In genomic region chr5:180557201-180557809, GRCh38 we compare ENCODE assay signal across 27 cellular contexts. TPM values are rescaled to one million over a fixed set of nuclear protein-coding genes. Genes with fewer than 3 reads are reported as not detected.
DNase-seq lines count a peak whose midpoint lies in the region; ATAC-seq and TF ChIP-seq lines count a peak whose summit lies in the region.
"Had no signal": no experiment of that assay in that cellular context is flagged by ENCODE, and none has a peak within 500 bp of the region (broad histone marks: within the 10 kb centered on the region; RNA-seq: fewer than 3 reads in every experiment).

No MANE protein-coding gene starts in this region.

- POLR2A ChIA-PET in BJ (lab: Charles Lee): no interaction called here

- CTCF ChIA-PET in BJ (lab: Yijun Ruan, JAX): interaction anchor here (1.1 kb wide), 1 partner anchor 16 kb away, joined by 4 read pairs; no protein-coding TSS in a partner anchor

- no peaks in the 10 kb centered on the region for H3K27me3 Mint-ChIP-seq in activated T-helper 17 cell treated with anti-CD3 and anti-CD28 coated beads, Interleukin-2, amount 50 U/mL, for 72 hours
- H3K27me3 Mint-ChIP-seq in mesothelial cell of epicardium (ENCODE audit: low read depth): no peaks in the 10 kb centered on the region
- no peaks in the 10 kb centered on the region for H3K27me3 Mint-ChIP-seq in chondrocyte (ENCODE audit: low read depth)
- H3K27me3 Mint-ChIP-seq: activated CD4-positive, alpha-beta memory T cell treated with anti-CD3 and anti-CD28 coated beads, Interleukin-2, amount 10 ng/mL, durations not matched to agents 7 days and 5 days; CD4-positive, CD25-positive, alpha-beta regulatory T cell; natural killer cell treated with Interleukin-12 subunit alpha and Interleukin-12 subunit beta and Interleukin-15 and Interleukin-18, amount 100 ng/mL, for 72 hours had no signal

- peaks cover 95% of the 10 kb centered on the region for H3K36me3 Mint-ChIP-seq in activated T-helper 17 cell treated with anti-CD3 and anti-CD28 coated beads, Interleukin-2, amount 50 U/mL, for 72 hours (ENCODE audit: low read depth)
- H3K36me3 Mint-ChIP-seq in mesothelial cell of epicardium (peaks cover 50% of the 10 kb centered on the region), chondrocyte (ENCODE audit: low read depth) (peaks cover 17% of the 10 kb centered on the region)

- no peak overlapping the region for H3K4me3 Mint-ChIP-seq in activated T-helper 17 cell treated with anti-CD3 and anti-CD28 coated beads, Interleukin-2, amount 50 U/mL, for 72 hours
- H3K4me3 Mint-ChIP-seq in mesothelial cell of epicardium (no peak overlapping the region), chondrocyte (ENCODE audit: unreplicated experiment) (no peak overlapping the region)
- H3K4me3 Mint-ChIP-seq: activated CD4-positive, alpha-beta memory T cell treated with anti-CD3 and anti-CD28 coated beads, Interleukin-2, amount 10 ng/mL, durations not matched to agents 7 days and 5 days; CD4-positive, CD25-positive, alpha-beta regulatory T cell; immature natural killer cell; natural killer cell treated with Interleukin-12 subunit alpha and Interleukin-12 subunit beta and Interleukin-15 and Interleukin-18, amount 100 ng/mL, for 72 hours had no signal

- no peaks in the 10 kb centered on the region for H3K9me3 Mint-ChIP-seq in activated T-helper 17 cell treated with anti-CD3 and anti-CD28 coated beads, Interleukin-2, amount 50 U/mL, for 72 hours
- H3K9me3 Mint-ChIP-seq in mesothelial cell of epicardium (peaks cover 6% of the 10 kb centered on the region), chondrocyte (ENCODE audit: low read depth) (no peaks in the 10 kb centered on the region)
- H3K9me3 Mint-ChIP-seq: activated CD4-positive, alpha-beta memory T cell treated with anti-CD3 and anti-CD28 coated beads, Interleukin-2, amount 10 ng/mL, durations not matched to agents 7 days and 5 days; CD4-positive, CD25-positive, alpha-beta regulatory T cell; immature natural killer cell; natural killer cell treated with Interleukin-12 subunit alpha and Interleukin-12 subunit beta and Interleukin-15 and Interleukin-18, amount 100 ng/mL, for 72 hours had no signal

- peak; percentile 79 for ATAC-seq in activated T-helper 17 cell treated with anti-CD3 and anti-CD28 coated beads, Interleukin-2, amount 50 U/mL, for 72 hours (replicated peaks)
- ATAC-seq in HG03460 (IDR thresholded peaks at IDR 0.05; ENCODE audit: unreplicated experiment): no peak
- ATAC-seq: left colon, Panc1, right lobe of liver, SK-N-SH treated with all-trans-retinoic acid at 6 μM for 48 hours had no signal

- H3K4me3 ChIP-seq in BJ (ENCODE audit: low read depth, low read length): no peak overlapping the region
- no peak overlapping the region for H3K4me3 ChIP-seq in GM12865 (ENCODE audit: low read depth, low read length)
- H3K4me3 ChIP-seq: prostate gland, right lobe of liver, tibial nerve had no signal

- TF ChIP-seq CTCF in BJ (IDR thresholded peaks at IDR 0.05; ENCODE audit: insufficient read depth, low read depth, low read length): no peak
- TF ChIP-seq CTCF in GM12865 (IDR thresholded peaks at IDR 0.05; ENCODE audit: insufficient read depth, low read depth, low read length, missing control alignments): no peak
- TF ChIP-seq CTCF in mesothelial cell of epicardium (IDR thresholded peaks at IDR 0.05; ENCODE audit: unreplicated experiment): no peak
- TF ChIP-seq CTCF in chondrocyte (IDR thresholded peaks at IDR 0.05): no peak

- DNase-seq in BJ (ENCODE audit: low read depth) (peak; percentile 6), GM12865 (ENCODE audit: low read depth) (peak; percentile 5), mesothelial cell of epicardium (ENCODE audit: low spot score in 2 of 2, unreplicated experiment in 2 of 2) (no peak), chondrocyte (ENCODE audit: low spot score) (no peak)
- DNase-seq in NK-92 treated with Interleukin-12 subunit alpha and Interleukin-12 subunit beta, amount 100 ng/mL, for 24 hours (lab: John Stamatoyannopoulos, UW): no peak
- DNase-seq: activated CD4-positive, alpha-beta memory T cell treated with anti-CD3 and anti-CD28 coated beads, Interleukin-2, amount 10 ng/mL, durations not matched to agents 7 days and 5 days; amygdala; DND-41; GOT3; immature natural killer cell; Karpas-422; left colon; NCI-H1436 treated with DMSO at 0.1 percent for 48 hours; NCI-H2081 treated with DMSO at 0.1 percent for 48 hours; occipital lobe; right lobe of liver; Right ventricle myocardium superior; stimulated activated CD8-positive, alpha-beta memory T cell treated with anti-CD3 and anti-CD28 coated beads, Interleukin-4, amount 100 ng/mL, for 48 hours had no signal

- no peak overlapping the region for H3K27ac Mint-ChIP-seq in activated T-helper 17 cell treated with anti-CD3 and anti-CD28 coated beads, Interleukin-2, amount 50 U/mL, for 72 hours
- H3K27ac Mint-ChIP-seq in mesothelial cell of epicardium: peak overlapping the region; percentile 13
- H3K27ac Mint-ChIP-seq in chondrocyte (ENCODE audit: unreplicated experiment): no peak overlapping the region
- H3K27ac Mint-ChIP-seq: activated CD4-positive, alpha-beta memory T cell treated with anti-CD3 and anti-CD28 coated beads, Interleukin-2, amount 10 ng/mL, durations not matched to agents 7 days and 5 days; CD4-positive, CD25-positive, alpha-beta regulatory T cell; immature natural killer cell; natural killer cell treated with Interleukin-12 subunit alpha and Interleukin-12 subunit beta and Interleukin-15 and Interleukin-18, amount 100 ng/mL, for 72 hours had no signal

- H3K27me3 ChIP-seq in BJ (ENCODE audit: control insufficient read depth, insufficient read depth, low read length): no peaks in the 10 kb centered on the region
- H3K27me3 ChIP-seq: right lobe of liver, tibial nerve had no signal

- H3K4me1 Mint-ChIP-seq in activated T-helper 17 cell treated with anti-CD3 and anti-CD28 coated beads, Interleukin-2, amount 50 U/mL, for 72 hours: peaks cover 27% of the 10 kb centered on the region
- H3K4me1 Mint-ChIP-seq in mesothelial cell of epicardium (peaks cover 33% of the 10 kb centered on the region), chondrocyte (ENCODE audit: low read depth) (peaks cover 12% of the 10 kb centered on the region)

- H3K36me3 ChIP-seq in BJ (ENCODE audit: control insufficient read depth, insufficient read depth, low read length): peaks cover 3% of the 10 kb centered on the region
- H3K36me3 ChIP-seq: prostate gland, right lobe of liver had no signal

RNA-seq across cellular contexts. Expression of gene SCGB3A1, which starts 34.0 kb away (rescaled TPM):
- not detected in 2 replicates for polyA plus RNA-seq in BJ (2011; rRNA removed)
- polyA minus RNA-seq in BJ (2011; rRNA and poly(A)+ RNA removed): not detected in 2 replicates
- not detected for total RNA-seq in activated T-helper 17 cell treated with anti-CD3 and anti-CD28 coated beads, Interleukin-2, amount 50 U/mL, for 72 hours
- total RNA-seq in mesothelial cell of epicardium (0.55 to 0.63 TPM in 2 of 3 replicates, not detected in the other), chondrocyte (0.47 to 0.77 TPM in 2 of 3 replicates, not detected in the other)
- total RNA-seq: activated CD4-positive, alpha-beta memory T cell treated with anti-CD3 and anti-CD28 coated beads, Interleukin-2, amount 10 ng/mL, durations not matched to agents 7 days and 5 days; CD4-positive, CD25-positive, alpha-beta regulatory T cell; glomerular endothelial cell; left colon; natural killer cell treated with Interleukin-12 subunit alpha and Interleukin-12 subunit beta and Interleukin-15 and Interleukin-18, amount 100 ng/mL, for 72 hours; occipital lobe; Right ventricle myocardium superior; tibial nerve had no signal

Comparison
In these comparisons a context has a peak if more than half of its experiments do, and no peak if none do; other contexts are left out.
1. DNase-seq: peak in BJ (single experiment) and GM12865 (single experiment); none in mesothelial cell of epicardium (0 of 2), chondrocyte (single experiment) and NK-92 treated with Interleukin-12 subunit alpha and Interleukin-12 subunit beta, amount 100 ng/mL, for 24 hours (single experiment).